ENCODE assay signal across 13 cellular contexts in genomic region chr13:45162821-45163220, GRCh38. TPM values are rescaled to one million over a fixed set of nuclear protein-coding genes. Genes with fewer than 3 reads are reported as not detected.
DNase-seq lines count a peak whose midpoint lies in the region; ATAC-seq and TF ChIP-seq lines count a peak whose summit lies in the region.
"Had no signal": no experiment of that assay in that cellular context is flagged by ENCODE, and none has a peak within 500 bp of the region (broad histone marks: within the 10 kb centered on the region; RNA-seq: fewer than 3 reads in every experiment).

No MANE protein-coding gene starts in this region.

- H3K9me3 Mint-ChIP-seq in stimulated activated memory B cell treated with anti-CD40 and anti-IgM and Interleukin-4, amounts not matched to agents 10 μg/mL and 1 μg/mL and 100 μg/mL, for 72 hours: peaks cover 4% of the 10 kb centered on the region
- H3K9me3 Mint-ChIP-seq in effector memory CD8-positive, alpha-beta T cell: no peaks in the 10 kb centered on the region
- H3K9me3 Mint-ChIP-seq: natural killer cell had no signal

- in situ Hi-C loops in brain microvascular endothelial cell (cut with HindIII; ENCODE audit: low pct_ligation_motif_present, low sequenced_read_pairs): no loop called here

- H3K36me3 ChIP-seq in brain microvascular endothelial cell (replicated peaks): no peaks in the 10 kb centered on the region

- H3K27ac Mint-ChIP-seq in stimulated activated memory B cell treated with anti-CD40 and anti-IgM and Interleukin-4, amounts not matched to agents 10 μg/mL and 1 μg/mL and 100 μg/mL, for 72 hours: no peak overlapping the region
- no peak overlapping the region for H3K27ac Mint-ChIP-seq in effector memory CD8-positive, alpha-beta T cell
- H3K27ac Mint-ChIP-seq: natural killer cell; T-helper 1 cell treated with Interleukin-12 subunit alpha and Interleukin-12 subunit beta and Interleukin-4 antibody, amounts not matched to agents 30 μg/mL and 1 μg/mL, for 36 hours had no signal

- H3K36me3 Mint-ChIP-seq in stimulated activated memory B cell treated with anti-CD40 and anti-IgM and Interleukin-4, amounts not matched to agents 10 μg/mL and 1 μg/mL and 100 μg/mL, for 72 hours: peaks cover 33% of the 10 kb centered on the region
- H3K36me3 Mint-ChIP-seq in effector memory CD8-positive, alpha-beta T cell (ENCODE audit: insufficient read depth): peaks cover 17% of the 10 kb centered on the region

- DNase-seq in AG08396 (ENCODE audit: low spot score): peak; percentile 64
- peak; percentile 92 for DNase-seq in HT1080 (ENCODE audit: low read depth)
- peak; percentile 55 for DNase-seq in brain microvascular endothelial cell
- DNase-seq in kidney tubule cell (ENCODE audit: low spot score): peak; percentile 91
- DNase-seq in NCI-H1092 treated with DMSO at 0.1 percent for 48 hours (lab: John Stamatoyannopoulos, UW): no peak
- no peak for DNase-seq in effector memory CD8-positive, alpha-beta T cell
- no peak for DNase-seq in GF-D8 (lab: John Stamatoyannopoulos, UW)
- DNase-seq: Caco-2; natural killer cell; NCI-H524 treated with DMSO at 0.1 percent for 48 hours; stimulated activated CD4-positive, alpha-beta T cell treated with anti-CD3 and anti-CD28 coated beads, Interleukin-2, amount 100 ng/mL, for 24 hours had no signal

- no peak for ATAC-seq in stimulated activated memory B cell treated with anti-CD40 and anti-IgM and Interleukin-4, amounts not matched to agents 10 μg/mL and 1 μg/mL and 100 μg/mL, for 72 hours
- no peak for ATAC-seq in effector memory CD8-positive, alpha-beta T cell (replicated peaks)
- ATAC-seq: natural killer cell had no signal

- H3K4me3 ChIP-seq in brain microvascular endothelial cell (ENCODE audit: low read depth, low read length): no peak overlapping the region

- no peak overlapping the region for H3K4me3 Mint-ChIP-seq in stimulated activated memory B cell treated with anti-CD40 and anti-IgM and Interleukin-4, amounts not matched to agents 10 μg/mL and 1 μg/mL and 100 μg/mL, for 72 hours
- H3K4me3 Mint-ChIP-seq in effector memory CD8-positive, alpha-beta T cell: no peak overlapping the region
- H3K4me3 Mint-ChIP-seq: natural killer cell; T-helper 1 cell treated with Interleukin-12 subunit alpha and Interleukin-12 subunit beta and Interleukin-4 antibody, amounts not matched to agents 30 μg/mL and 1 μg/mL, for 36 hours had no signal

- no peak for TF ChIP-seq CTCF in brain microvascular endothelial cell (IDR thresholded peaks at IDR 0.05; ENCODE audit: low read depth, low read length, missing control alignments)

- H3K27ac ChIP-seq in brain microvascular endothelial cell: peak overlapping the region; percentile 57

- H3K27me3 ChIP-seq in brain microvascular endothelial cell (replicated peaks): no peaks in the 10 kb centered on the region

- H3K27me3 Mint-ChIP-seq in stimulated activated memory B cell treated with anti-CD40 and anti-IgM and Interleukin-4, amounts not matched to agents 10 μg/mL and 1 μg/mL and 100 μg/mL, for 72 hours: no peaks in the 10 kb centered on the region
- no peaks in the 10 kb centered on the region for H3K27me3 Mint-ChIP-seq in effector memory CD8-positive, alpha-beta T cell

- no peaks in the 10 kb centered on the region for H3K4me1 Mint-ChIP-seq in stimulated activated memory B cell treated with anti-CD40 and anti-IgM and Interleukin-4, amounts not matched to agents 10 μg/mL and 1 μg/mL and 100 μg/mL, for 72 hours
- H3K4me1 Mint-ChIP-seq in effector memory CD8-positive, alpha-beta T cell (ENCODE audit: low read depth in 2 of 2): no peaks in the 10 kb centered on the region

RNA-seq across cellular contexts. Expression of gene KCTD4, which starts 38.0 kb away (rescaled TPM):
- total RNA-seq in HT1080 (2014; rRNA removed; shearing (Covaris generic)): 0.07 and 0.40 TPM in 2 replicates
- 0.12 and 0.26 TPM in 2 replicates for polyA plus RNA-seq in HT1080 (2015; cell fraction: cytosol; rRNA removed)
- polyA plus RNA-seq in HT1080 (2015; cell fraction: nucleus; rRNA removed): not detected in 2 replicates
- total RNA-seq: Caco-2, natural killer cell had no signal

RNA-seq across cellular contexts. Expression of gene GTF2F2, which starts 42.5 kb away (rescaled TPM):
- 54.1 and 55.2 TPM in 2 replicates for total RNA-seq in HT1080 (2014; rRNA removed; shearing (Covaris generic))
- 61.9 and 68.9 TPM in 2 replicates for polyA plus RNA-seq in HT1080 (2015; cell fraction: cytosol; rRNA removed)
- polyA plus RNA-seq in HT1080 (2015; cell fraction: nucleus; rRNA removed): 54.5 and 55.5 TPM in 2 replicates

Comparison
In these comparisons a context has a peak if more than half of its experiments do, and no peak if none do; other contexts are left out.
1. DNase-seq: peak in AG08396 (single experiment), HT1080 (single experiment), brain microvascular endothelial cell (single experiment) and kidney tubule cell (single experiment); none in NCI-H1092 treated with DMSO at 0.1 percent for 48 hours (single experiment), effector memory CD8-positive, alpha-beta T cell (0 of 3) and GF-D8 (single experiment).